Comparison of ENCODE assay signal across 11 cellular contexts in the genomic region with DNA sequence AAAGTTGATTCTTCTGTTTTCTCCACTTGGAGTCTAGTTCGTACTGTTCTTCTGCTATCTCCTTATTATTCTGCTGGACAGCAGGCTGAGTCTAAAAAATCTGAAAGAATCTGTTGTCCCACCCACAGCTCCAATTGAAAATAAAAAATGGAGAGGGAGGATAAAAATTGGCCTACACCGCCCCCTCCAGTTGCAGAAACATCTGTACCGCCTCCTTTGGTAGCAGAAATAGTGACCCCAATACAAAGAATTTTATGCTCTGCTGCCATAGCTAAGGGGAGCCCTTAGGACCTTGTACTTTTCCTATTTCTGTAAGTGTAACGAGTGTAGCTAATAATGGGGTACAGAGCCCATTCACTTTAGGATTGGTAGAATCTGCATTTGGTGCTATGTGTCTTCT. TPM values are rescaled to one million over a fixed set of nuclear protein-coding genes. Genes with fewer than 3 reads are reported as not detected.
DNase-seq lines count a peak whose midpoint lies in the region; TF ChIP-seq lines count a peak whose summit lies in the region.
"Had no signal": no experiment of that assay in that cellular context is flagged by ENCODE, and none has a peak within 500 bp of the region (broad histone marks: within the 10 kb centered on the region; RNA-seq: fewer than 3 reads in every experiment).

No MANE protein-coding gene starts in this region.

- H4K20me1 ChIP-seq in neural progenitor cell (ENCODE audit: low read depth) = no peaks in the 10 kb centered on the region

- no peaks in the 10 kb centered on the region for H3K36me3 ChIP-seq in neural progenitor cell

- H3K4me1 Mint-ChIP-seq in neural progenitor cell = peaks cover 8% of the 10 kb centered on the region

- no peaks in the 10 kb centered on the region for H3K9me3 Mint-ChIP-seq in neural progenitor cell

- no peak overlapping the region for H3K27ac ChIP-seq in neural progenitor cell

- no peak overlapping the region for H2AFZ ChIP-seq in neural progenitor cell (replicated peaks)

- H3K9ac ChIP-seq in neural progenitor cell = no peak overlapping the region

- H3F3A ChIP-seq in neural progenitor cell (ENCODE audit: low read depth) = no peaks in the 10 kb centered on the region

- TF ChIP-seq CTCF in GM12874 (IDR thresholded peaks at IDR 0.05; ENCODE audit: insufficient read depth, low read depth, low read length) = 0 out of 2 replicates have a peak, but pooled peaks have one; percentile 13
- peak; percentile 14; the same call in 1 of the 2 replicates for TF ChIP-seq CTCF in LNCaP clone FGC (IDR thresholded peaks at IDR 0.05; ENCODE audit: control insufficient read depth, extremely low read depth, insufficient read depth)
- TF ChIP-seq CTCF in cardiac fibroblast (IDR thresholded peaks at IDR 0.05; ENCODE audit: low read depth, low read length) = peak; percentile 42
- peak; percentile 7 for TF ChIP-seq CTCF in neural progenitor cell (IDR thresholded peaks at IDR 0.05)

- no peak overlapping the region for H3K4me3 ChIP-seq in LNCaP clone FGC (ENCODE audit: low read depth, low read length)
- no peak overlapping the region for H3K4me3 ChIP-seq in cardiac fibroblast (replicated peaks in 1 of 2; ENCODE audit: low read depth in 2 of 2, low read length in 2 of 2)
- no peak overlapping the region for H3K4me3 ChIP-seq in neural progenitor cell
- H3K4me3 ChIP-seq: mucosa of descending colon had no signal

- no peaks in the 10 kb centered on the region for H3K36me3 Mint-ChIP-seq in neural progenitor cell

- H3K27me3 Mint-ChIP-seq in neural progenitor cell (ENCODE audit: insufficient read depth, low read depth) = peaks cover 7% of the 10 kb centered on the region
- H3K27me3 Mint-ChIP-seq: activated T-helper 17 cell treated with anti-CD3 and anti-CD28 coated beads, Interleukin-2, amount 50 U/mL, for 72 hours had no signal

- no peak overlapping the region for H3K4me2 ChIP-seq in neural progenitor cell

- peaks cover 6% of the 10 kb centered on the region for H3K4me1 ChIP-seq in neural progenitor cell

- no peaks in the 10 kb centered on the region for H3K9me3 ChIP-seq in neural progenitor cell (ENCODE audit: low read depth)
- H3K9me3 ChIP-seq: mucosa of descending colon had no signal

- peaks cover 2% of the 10 kb centered on the region for H3K79me2 ChIP-seq in neural progenitor cell (ENCODE audit: low read depth)

- no peak overlapping the region for H3K4me3 Mint-ChIP-seq in neural progenitor cell
- H3K4me3 Mint-ChIP-seq: activated T-helper 17 cell treated with anti-CD3 and anti-CD28 coated beads, Interleukin-2, amount 50 U/mL, for 72 hours had no signal

- H3K27ac Mint-ChIP-seq in neural progenitor cell = no peak overlapping the region
- H3K27ac Mint-ChIP-seq: activated T-helper 17 cell treated with anti-CD3 and anti-CD28 coated beads, Interleukin-2, amount 50 U/mL, for 72 hours had no signal

- peaks cover 63% of the 10 kb centered on the region for H3K27me3 ChIP-seq in neural progenitor cell

- no peak for DNase-seq in LNCaP clone FGC (ENCODE audit: low read depth)
- DNase-seq in cardiac fibroblast (ENCODE audit: low read depth in 2 of 2) = peak; percentile 45 to 58
- DNase-seq in neural progenitor cell (ENCODE audit: low spot score) = no peak
- DNase-seq in middle frontal gyrus (ENCODE audit: extremely low spot score, low spot score) = no peak
- DNase-seq in DMS79 (lab: John Stamatoyannopoulos, UW) = no peak
- DNase-seq in NCI-H748 (lab: John Stamatoyannopoulos, UW; ENCODE audit: unreplicated experiment) = no peak
- DNase-seq: central memory CD4-positive, alpha-beta T cell; COR-L47 had no signal

RNA-seq across cellular contexts. Expression of a gene that starts 4.9 kb away (rescaled TPM):
- total RNA-seq in neural progenitor cell (ENCODE audit: low replicate concordance) = 128 and 135 TPM in 2 replicates

Comparison
In these comparisons a context has a peak if more than half of its experiments do, and no peak if none do; other contexts are left out.
1. DNase-seq: peak in cardiac fibroblast (2 of 2); none in LNCaP clone FGC (single experiment), neural progenitor cell (single experiment), middle frontal gyrus (single experiment), DMS79 (single experiment) and NCI-H748 (single experiment).
2. Peak in every context shown above with its lines, with median percentiles within 50 percentile points of each other: CTCF ChIP-seq.